23 cellular contexts compared by ENCODE assay signal in genomic region chr9:33112099-33112498, GRCh38. TPM values are rescaled to one million over a fixed set of nuclear protein-coding genes. Genes with fewer than 3 reads are reported as not detected.
DNase-seq lines count a peak whose midpoint lies in the region; ATAC-seq and TF ChIP-seq lines count a peak whose summit lies in the region.
"Had no signal": no experiment of that assay in that cellular context is flagged by ENCODE, and none has a peak within 500 bp of the region (broad histone marks: within the 10 kb centered on the region; RNA-seq: fewer than 3 reads in every experiment).

No MANE protein-coding gene starts in this region.

- no peaks in the 10 kb centered on the region for H3K79me2 ChIP-seq in Karpas-422 (ENCODE audit: low read length)

- intact Hi-C loops in activated CD8-positive, alpha-beta T cell treated with anti-CD3 and anti-CD28 coated beads for 36 hours (cut with micrococcal nuclease): loop anchor here (10.0 kb wide), 1 partner anchor 53 kb away; the partner anchor contains the start of gene B4GALT1

- H3K4me1 ChIP-seq in Karpas-422 (ENCODE audit: low read length) (peaks cover 6% of the 10 kb centered on the region), BE2C (no peaks in the 10 kb centered on the region), suprapubic skin (peaks cover 17% of the 10 kb centered on the region)

- H3K36me3 Mint-ChIP-seq in activated CD8-positive, alpha-beta T cell treated with anti-CD3 and anti-CD28 coated beads for 36 hours (ENCODE audit: low read depth): peaks cover 7% of the 10 kb centered on the region
- H3K36me3 Mint-ChIP-seq in activated CD8-positive, alpha-beta T cell treated with anti-CD3 and anti-CD28 coated beads, Interleukin-2, amount 10 ng/mL, durations not matched to agents 7 days and 5 days (ENCODE audit: low read depth): peaks cover 28% of the 10 kb centered on the region
- peaks cover 89% of the 10 kb centered on the region for H3K36me3 Mint-ChIP-seq in effector memory CD8-positive, alpha-beta T cell (ENCODE audit: insufficient read depth)
- H3K36me3 Mint-ChIP-seq in stimulated activated effector memory CD8-positive, alpha-beta T cell treated with anti-CD3 and anti-CD28 coated beads, Interleukin-12 subunit alpha, Interleukin-12 subunit beta, amount 100 ng/mL, for 72 hours: peaks cover 80% of the 10 kb centered on the region

- TF ChIP-seq POLR2A in suprapubic skin (IDR thresholded peaks at IDR 0.05): no peak

- no peak overlapping the region for H3K4me3 Mint-ChIP-seq in activated CD8-positive, alpha-beta T cell treated with anti-CD3 and anti-CD28 coated beads for 36 hours
- no peak overlapping the region for H3K4me3 Mint-ChIP-seq in activated CD8-positive, alpha-beta T cell treated with anti-CD3 and anti-CD28 coated beads, Interleukin-2, amount 10 ng/mL, durations not matched to agents 7 days and 5 days
- H3K4me3 Mint-ChIP-seq in effector memory CD8-positive, alpha-beta T cell: no peak overlapping the region
- H3K4me3 Mint-ChIP-seq in stimulated activated effector memory CD8-positive, alpha-beta T cell treated with anti-CD3 and anti-CD28 coated beads, Interleukin-12 subunit alpha, Interleukin-12 subunit beta, amount 100 ng/mL, for 72 hours: no peak overlapping the region

- WGBS in suprapubic skin: 81% methylated on average over 4 of the region's 4 CpGs

- DNase-seq in activated CD8-positive, alpha-beta T cell treated with anti-CD3 and anti-CD28 coated beads for 36 hours: no peak
- DNase-seq in activated CD8-positive, alpha-beta T cell treated with anti-CD3 and anti-CD28 coated beads, Interleukin-2, amount 10 ng/mL, durations not matched to agents 7 days and 5 days: no peak
- peak; percentile 29 for DNase-seq in Karpas-422
- no peak for DNase-seq in effector memory CD8-positive, alpha-beta T cell
- no peak for DNase-seq in stimulated activated effector memory CD8-positive, alpha-beta T cell treated with anti-CD3 and anti-CD28 coated beads, Interleukin-12 subunit alpha, Interleukin-12 subunit beta, amount 100 ng/mL, for 72 hours (ENCODE audit: low spot score in 2 of 2)
- no peak for DNase-seq in AG08396 (ENCODE audit: low spot score)
- DNase-seq in BE2C: no peak
- no peak for DNase-seq in suprapubic skin (ENCODE audit: low spot score in 2 of 2)
- DNase-seq: amygdala, dermis blood vessel endothelial cell, DMS 273 treated with DMSO at 0.1 percent for 48 hours, heart left ventricle, left ventricle myocardium inferior, mucosa of descending colon, nucleus accumbens, SIG-M5, spleen, uterus, WERI-Rb-1 had no signal

- no peaks in the 10 kb centered on the region for H3K27me3 Mint-ChIP-seq in activated CD8-positive, alpha-beta T cell treated with anti-CD3 and anti-CD28 coated beads for 36 hours
- H3K27me3 Mint-ChIP-seq in activated CD8-positive, alpha-beta T cell treated with anti-CD3 and anti-CD28 coated beads, Interleukin-2, amount 10 ng/mL, durations not matched to agents 7 days and 5 days (ENCODE audit: low read depth): no peaks in the 10 kb centered on the region
- no peaks in the 10 kb centered on the region for H3K27me3 Mint-ChIP-seq in effector memory CD8-positive, alpha-beta T cell

- H3K27ac ChIP-seq in Karpas-422 (ENCODE audit: low read length): no peak overlapping the region
- no peak overlapping the region for H3K27ac ChIP-seq in suprapubic skin
- H3K27ac ChIP-seq: C4-2B, GM23248, heart left ventricle, left ventricle myocardium inferior, uterus, WERI-Rb-1 had no signal

- no peaks in the 10 kb centered on the region for H3K9me2 ChIP-seq in Karpas-422 (replicated peaks; ENCODE audit: insufficient read depth, low read length)

- H3K9me3 ChIP-seq in Karpas-422 (ENCODE audit: low read length) (no peaks in the 10 kb centered on the region), BE2C (no peaks in the 10 kb centered on the region), suprapubic skin (no peaks in the 10 kb centered on the region)
- H3K9me3 ChIP-seq: heart left ventricle, left ventricle myocardium inferior, mucosa of descending colon, spleen, uterus had no signal

- no peak overlapping the region for H2AFZ ChIP-seq in Karpas-422 (ENCODE audit: low read length)
- H2AFZ ChIP-seq: GM23248 had no signal

- no peak overlapping the region for H3K4me2 ChIP-seq in Karpas-422 (ENCODE audit: low read depth, low read length, poor library complexity, severe bottlenecking)

- H3K4me1 Mint-ChIP-seq in activated CD8-positive, alpha-beta T cell treated with anti-CD3 and anti-CD28 coated beads for 36 hours (ENCODE audit: low read depth): peaks cover 15% of the 10 kb centered on the region
- peaks cover 19% of the 10 kb centered on the region for H3K4me1 Mint-ChIP-seq in activated CD8-positive, alpha-beta T cell treated with anti-CD3 and anti-CD28 coated beads, Interleukin-2, amount 10 ng/mL, durations not matched to agents 7 days and 5 days (ENCODE audit: low read depth)
- peaks cover 14 to 19% of the 10 kb centered on the region in 2 donors for H3K4me1 Mint-ChIP-seq in effector memory CD8-positive, alpha-beta T cell (ENCODE audit: low read depth in 2 of 2)
- H3K4me1 Mint-ChIP-seq in stimulated activated effector memory CD8-positive, alpha-beta T cell treated with anti-CD3 and anti-CD28 coated beads, Interleukin-12 subunit alpha, Interleukin-12 subunit beta, amount 100 ng/mL, for 72 hours: peaks cover 32% of the 10 kb centered on the region

- H3K27me3 ChIP-seq in Karpas-422 (ENCODE audit: low read length) (no peaks in the 10 kb centered on the region), BE2C (no peaks in the 10 kb centered on the region), suprapubic skin (no peaks in the 10 kb centered on the region)
- H3K27me3 ChIP-seq: heart left ventricle, spleen, uterus had no signal

- H3K9ac ChIP-seq in Karpas-422 (ENCODE audit: low read length): no peak overlapping the region
- H3K9ac ChIP-seq: GM23248 had no signal

- H4K20me1 ChIP-seq in Karpas-422 (ENCODE audit: insufficient read depth, low read depth, low read length): no peaks in the 10 kb centered on the region

- no peak overlapping the region for H3K4me3 ChIP-seq in Karpas-422 (ENCODE audit: low read length)
- H3K4me3 ChIP-seq in BE2C (ENCODE audit: low read depth, low read length): no peak overlapping the region
- H3K4me3 ChIP-seq in suprapubic skin: no peak overlapping the region
- H3K4me3 ChIP-seq: GM12878, GM23248, heart left ventricle, left ventricle myocardium inferior, mucosa of descending colon, spleen, uterus had no signal

- TF ChIP-seq CTCF in activated CD8-positive, alpha-beta T cell treated with anti-CD3 and anti-CD28 coated beads for 36 hours (IDR thresholded peaks at IDR 0.05): no peak
- TF ChIP-seq CTCF in BE2C (IDR thresholded peaks at IDR 0.05; ENCODE audit: low read depth, low read length) (no peak), suprapubic skin (IDR thresholded peaks at IDR 0.05) (no peak)

- no peak for TF ChIP-seq EP300 in suprapubic skin (IDR thresholded peaks at IDR 0.05)

- peak overlapping the region; percentile 37 for H3K27ac Mint-ChIP-seq in activated CD8-positive, alpha-beta T cell treated with anti-CD3 and anti-CD28 coated beads for 36 hours
- no peak overlapping the region for H3K27ac Mint-ChIP-seq in activated CD8-positive, alpha-beta T cell treated with anti-CD3 and anti-CD28 coated beads, Interleukin-2, amount 10 ng/mL, durations not matched to agents 7 days and 5 days
- H3K27ac Mint-ChIP-seq in effector memory CD8-positive, alpha-beta T cell: peak overlapping the region; percentile 65 to 81
- peak overlapping the region; percentile 65 for H3K27ac Mint-ChIP-seq in stimulated activated effector memory CD8-positive, alpha-beta T cell treated with anti-CD3 and anti-CD28 coated beads, Interleukin-12 subunit alpha, Interleukin-12 subunit beta, amount 100 ng/mL, for 72 hours
- H3K27ac Mint-ChIP-seq: activated T-helper 2 cell treated with anti-CD3 and anti-CD28 coated beads, Interferon-gamma antibody, Interleukin-2, Interleukin-4, amounts not matched to agents 10 μg/mL and 5 μg/mL and 100 μg/mL, durations not matched to agents 14 hours and 24 hours and 36 hours had no signal

- no peak for ATAC-seq in activated CD8-positive, alpha-beta T cell treated with anti-CD3 and anti-CD28 coated beads for 36 hours
- ATAC-seq in activated CD8-positive, alpha-beta T cell treated with anti-CD3 and anti-CD28 coated beads, Interleukin-2, amount 10 ng/mL, durations not matched to agents 7 days and 5 days: no peak
- ATAC-seq in effector memory CD8-positive, alpha-beta T cell (replicated peaks): no peak
- ATAC-seq in stimulated activated effector memory CD8-positive, alpha-beta T cell treated with anti-CD3 and anti-CD28 coated beads, Interleukin-12 subunit alpha, Interleukin-12 subunit beta, amount 100 ng/mL, for 72 hours: no peak
- ATAC-seq: GM12878, heart left ventricle, mucosa of descending colon had no signal

- POLR2A ChIA-PET in activated CD8-positive, alpha-beta T cell treated with anti-CD3 and anti-CD28 coated beads for 36 hours (lab: Charles Lee): no interaction called here
- POLR2A ChIA-PET in activated CD8-positive, alpha-beta T cell treated with anti-CD3 and anti-CD28 coated beads, Interleukin-2, amount 10 ng/mL, durations not matched to agents 7 days and 5 days (lab: Charles Lee): no interaction called here

- H3K36me3 ChIP-seq in Karpas-422 (ENCODE audit: insufficient read depth, low read length) (no peaks in the 10 kb centered on the region), BE2C (no peaks in the 10 kb centered on the region), suprapubic skin (peaks cover 41% of the 10 kb centered on the region)
- H3K36me3 ChIP-seq: uterus, WERI-Rb-1 had no signal

- no peaks in the 10 kb centered on the region for H3K9me3 Mint-ChIP-seq in activated CD8-positive, alpha-beta T cell treated with anti-CD3 and anti-CD28 coated beads for 36 hours
- H3K9me3 Mint-ChIP-seq in activated CD8-positive, alpha-beta T cell treated with anti-CD3 and anti-CD28 coated beads, Interleukin-2, amount 10 ng/mL, durations not matched to agents 7 days and 5 days (ENCODE audit: insufficient read depth): no peaks in the 10 kb centered on the region
- no peaks in the 10 kb centered on the region for H3K9me3 Mint-ChIP-seq in effector memory CD8-positive, alpha-beta T cell
- no peaks in the 10 kb centered on the region for H3K9me3 Mint-ChIP-seq in stimulated activated effector memory CD8-positive, alpha-beta T cell treated with anti-CD3 and anti-CD28 coated beads, Interleukin-12 subunit alpha, Interleukin-12 subunit beta, amount 100 ng/mL, for 72 hours
- H3K9me3 Mint-ChIP-seq: activated T-helper 2 cell treated with anti-CD3 and anti-CD28 coated beads, Interferon-gamma antibody, Interleukin-2, Interleukin-4, amounts not matched to agents 10 μg/mL and 5 μg/mL and 100 μg/mL, durations not matched to agents 14 hours and 24 hours and 36 hours had no signal

- CTCF ChIA-PET in activated CD8-positive, alpha-beta T cell treated with anti-CD3 and anti-CD28 coated beads for 36 hours (lab: Charles Lee): no interaction called here
- CTCF ChIA-PET in activated CD8-positive, alpha-beta T cell treated with anti-CD3 and anti-CD28 coated beads, Interleukin-2, amount 10 ng/mL, durations not matched to agents 7 days and 5 days (lab: Charles Lee): no interaction called here

RNA-seq across cellular contexts. Expression of gene SMU1, which starts 35.6 kb away (rescaled TPM):
- 10 to 100 TPM; 23.8 to 23.9 TPM for total RNA-seq in activated CD8-positive, alpha-beta T cell treated with anti-CD3 and anti-CD28 coated beads for 36 hours
- 10 to 100 TPM; 21.7 to 22.6 TPM for total RNA-seq in activated CD8-positive, alpha-beta T cell treated with anti-CD3 and anti-CD28 coated beads, Interleukin-2, amount 10 ng/mL, durations not matched to agents 7 days and 5 days
- total RNA-seq in Karpas-422 (2014; rRNA removed; shearing (Covaris generic); ENCODE audit: low replicate concordance): 12.2 and 18.4 TPM in 2 replicates
- polyA plus RNA-seq in BE2C (2012; ENCODE audit: insufficient read depth, insufficient read length, low read depth): 11.1 TPM
- 10 to 100 TPM; 14.3 to 18.5 (median 16.7) TPM for total RNA-seq in suprapubic skin

RNA-seq across cellular contexts. Expression of gene B4GALT1, which starts 55.0 kb away (rescaled TPM):
- total RNA-seq in activated CD8-positive, alpha-beta T cell treated with anti-CD3 and anti-CD28 coated beads for 36 hours: 10 to 100 TPM; 41.2 to 41.4 TPM
- total RNA-seq in activated CD8-positive, alpha-beta T cell treated with anti-CD3 and anti-CD28 coated beads, Interleukin-2, amount 10 ng/mL, durations not matched to agents 7 days and 5 days: 10 to 100 TPM; 27.8 to 28.5 TPM
- 4.0 and 6.9 TPM in 2 replicates for total RNA-seq in Karpas-422 (2014; rRNA removed; shearing (Covaris generic); ENCODE audit: low replicate concordance)
- polyA plus RNA-seq in BE2C (2012; ENCODE audit: insufficient read depth, insufficient read length, low read depth): 2.6 TPM
- total RNA-seq in suprapubic skin: 10 to 100 TPM; 45.1 to 68.7 (median 53.5) TPM
